9 cellular contexts compared by ENCODE assay signal in the genomic region with DNA sequence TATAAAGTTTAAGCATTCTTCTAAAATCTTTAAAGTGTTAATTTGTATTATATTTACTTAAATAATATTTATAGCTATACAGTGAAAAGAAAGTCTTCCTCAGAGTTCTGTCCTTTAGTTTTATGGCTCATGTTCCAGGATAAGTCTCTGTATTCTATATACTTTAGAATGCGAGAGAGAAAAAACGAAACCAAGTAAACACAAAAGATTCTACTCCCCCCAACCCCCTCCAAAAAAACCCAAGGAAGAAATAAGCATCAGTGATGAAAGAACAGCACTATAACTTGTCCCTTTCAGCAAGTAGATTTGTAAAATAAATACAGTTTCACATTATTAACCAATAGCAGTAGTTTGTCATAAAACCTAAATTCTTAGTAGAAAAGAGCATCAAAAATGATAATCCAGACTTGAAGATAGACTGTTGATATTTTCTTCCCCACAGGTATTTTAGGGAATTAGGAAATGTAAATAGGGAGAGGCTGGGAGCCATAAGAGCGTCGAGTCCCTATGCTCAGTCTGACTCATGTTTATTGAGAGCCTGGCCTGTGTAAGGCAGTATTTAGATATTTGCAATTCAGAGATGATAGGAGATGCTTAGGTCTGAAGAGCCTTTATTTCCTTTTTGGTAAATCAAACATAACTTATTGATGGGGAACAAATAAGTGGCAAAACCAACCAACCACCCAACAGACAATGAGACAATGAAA. TPM values are rescaled to one million over a fixed set of nuclear protein-coding genes. Genes with fewer than 3 reads are reported as not detected.
DNase-seq lines count a peak whose midpoint lies in the region; ATAC-seq and TF ChIP-seq lines count a peak whose summit lies in the region.
"Had no signal": no experiment of that assay in that cellular context is flagged by ENCODE, and none has a peak within 500 bp of the region (broad histone marks: within the 10 kb centered on the region; RNA-seq: fewer than 3 reads in every experiment).

No MANE protein-coding gene starts in this region.

- 0 out of 2 replicates have a peak overlapping the region, but pooled peaks have one; percentile 2 for H3K27ac ChIP-seq in ACC112 (ENCODE audit: low read depth, low read length)
- H3K27ac ChIP-seq in GM23338 (ENCODE audit: low read depth), result no peak overlapping the region
- no peak overlapping the region for H3K27ac ChIP-seq in mesendoderm (ENCODE audit: low read depth, low read length)

- TF ChIP-seq CTCF in GM23338 (conservative IDR thresholded peaks at IDR 0.05; ENCODE audit: low read depth in 2 of 2), result no peak

- ATAC-seq in GM23338 (peak; percentile 31; the same call in 1 of the 3 replicates), left colon (no peak)
- ATAC-seq in activated naive CD8-positive, alpha-beta T cell treated with anti-CD3 and anti-CD28 coated beads, Interleukin-2, amount 10 ng/mL, durations not matched to agents 7 days and 5 days (ENCODE audit: low read depth), result no peak

- no peaks in the 10 kb centered on the region for H3K79me2 ChIP-seq in ACC112 (ENCODE audit: control insufficient read depth, insufficient read depth, low read length, unreplicated experiment)
- H3K79me2 ChIP-seq in GM23338 (replicated peaks; ENCODE audit: insufficient read depth), result no peaks in the 10 kb centered on the region
- no peaks in the 10 kb centered on the region for H3K79me2 ChIP-seq in mesendoderm (ENCODE audit: control insufficient read depth, insufficient read depth, low read length)

- H3K18ac ChIP-seq in mesendoderm (ENCODE audit: low read length), result no peak overlapping the region

- no peak overlapping the region for H3K9ac ChIP-seq in mesendoderm (ENCODE audit: low read length)

- H2AFZ ChIP-seq in ACC112 (ENCODE audit: low read length, unreplicated experiment) (no peak overlapping the region), GM23338 (no peak overlapping the region)

- no peak overlapping the region for H2BK15ac ChIP-seq in mesendoderm (replicated peaks; ENCODE audit: low read depth)

- no peak overlapping the region for H4K5ac ChIP-seq in mesendoderm (ENCODE audit: low read length)

- H3K79me1 ChIP-seq in mesendoderm (ENCODE audit: low read length), result peaks cover 6% of the 10 kb centered on the region

- H3K4me2 ChIP-seq in GM23338 (no peak overlapping the region), mesendoderm (ENCODE audit: low read length) (no peak overlapping the region)

- H3K4me3 ChIP-seq in ACC112 (ENCODE audit: low read depth, low read length), result peak overlapping the region; percentile 46
- H3K4me3 ChIP-seq in GM23338, result no peak overlapping the region
- no peak overlapping the region for H3K4me3 ChIP-seq in mesendoderm (ENCODE audit: low read length)

- H4K8ac ChIP-seq in mesendoderm (ENCODE audit: low read depth, low read length), result no peak overlapping the region

- no peaks in the 10 kb centered on the region for H3K9me2 ChIP-seq in GM23338 (ENCODE audit: insufficient read depth)

- H2BK120ac ChIP-seq in mesendoderm (ENCODE audit: low read depth, low read length), result no peak overlapping the region

- H3K4me3 Mint-ChIP-seq in GM23338, result no peak overlapping the region
- peak overlapping the region; percentile 70 for H3K4me3 Mint-ChIP-seq in activated naive CD8-positive, alpha-beta T cell treated with anti-CD3 and anti-CD28 coated beads, Interleukin-2, amount 10 ng/mL, durations not matched to agents 7 days and 5 days

- H3K36me3 ChIP-seq in ACC112 (ENCODE audit: insufficient read depth, low read length) (no peaks in the 10 kb centered on the region), GM23338 (ENCODE audit: insufficient read depth) (no peaks in the 10 kb centered on the region), mesendoderm (ENCODE audit: control insufficient read depth, insufficient read depth, low read length) (no peaks in the 10 kb centered on the region)

- H3K4me1 ChIP-seq in ACC112 (ENCODE audit: control insufficient read depth, insufficient read depth, low read length, unreplicated experiment), result peaks cover 2% of the 10 kb centered on the region
- peaks cover 15% of the 10 kb centered on the region for H3K4me1 ChIP-seq in GM23338 (ENCODE audit: insufficient read depth)
- H3K4me1 ChIP-seq in mesendoderm (ENCODE audit: control insufficient read depth, low read depth, low read length), result peaks cover 3% of the 10 kb centered on the region

- H2AK5ac ChIP-seq in mesendoderm (ENCODE audit: low read length), result no peak overlapping the region

- H3K56ac ChIP-seq in mesendoderm (ENCODE audit: low read length), result no peak overlapping the region

- H3K36me3 Mint-ChIP-seq in GM23338 (ENCODE audit: low read depth), result no peaks in the 10 kb centered on the region
- peaks cover 9% of the 10 kb centered on the region for H3K36me3 Mint-ChIP-seq in activated naive CD8-positive, alpha-beta T cell treated with anti-CD3 and anti-CD28 coated beads, Interleukin-2, amount 10 ng/mL, durations not matched to agents 7 days and 5 days

- peak overlapping the region; percentile 47; the same call in 1 of the 2 replicates for H3K27ac Mint-ChIP-seq in GM23338
- H3K27ac Mint-ChIP-seq in activated naive CD8-positive, alpha-beta T cell treated with anti-CD3 and anti-CD28 coated beads, Interleukin-2, amount 10 ng/mL, durations not matched to agents 7 days and 5 days, result peak overlapping the region; percentile 81

- no peaks in the 10 kb centered on the region for H3K27me3 Mint-ChIP-seq in GM23338 (ENCODE audit: insufficient read depth, low read depth, poor library complexity)
- H3K27me3 Mint-ChIP-seq in activated naive CD8-positive, alpha-beta T cell treated with anti-CD3 and anti-CD28 coated beads, Interleukin-2, amount 10 ng/mL, durations not matched to agents 7 days and 5 days, result no peaks in the 10 kb centered on the region

- no peaks in the 10 kb centered on the region for H3K9me3 Mint-ChIP-seq in GM23338
- H3K9me3 Mint-ChIP-seq in activated naive CD8-positive, alpha-beta T cell treated with anti-CD3 and anti-CD28 coated beads, Interleukin-2, amount 10 ng/mL, durations not matched to agents 7 days and 5 days, result no peaks in the 10 kb centered on the region

- no peak overlapping the region for H3K4ac ChIP-seq in mesendoderm (ENCODE audit: low read depth, low read length)

- H3F3A ChIP-seq in GM23338 (replicated peaks; ENCODE audit: low read depth), result no peaks in the 10 kb centered on the region

- intact Hi-C loops in posterior cingulate gyrus (cut with DNase I), result no loop called here
- intact Hi-C loops in left colon (cut with DNase I, micrococcal nuclease), result no loop called here

- H4K20me1 ChIP-seq in GM23338 (replicated peaks; ENCODE audit: insufficient read depth), result no peaks in the 10 kb centered on the region

- no peak overlapping the region for H3K23ac ChIP-seq in mesendoderm (ENCODE audit: low read length)

- POLR2A ChIA-PET in activated naive CD8-positive, alpha-beta T cell treated with anti-CD3 and anti-CD28 coated beads, Interleukin-2, amount 10 ng/mL, durations not matched to agents 7 days and 5 days (lab: Charles Lee), result interaction anchor here (0.9 to 2.4 kb wide), 3 partner anchors 9 to 35 kb away, joined by 3 to 16 read pairs (median 4); partner anchors contain the start of gene CDC14A

- H3K27me3 ChIP-seq in ACC112 (ENCODE audit: insufficient read depth, low read length) (no peaks in the 10 kb centered on the region), GM23338 (ENCODE audit: insufficient read depth) (no peaks in the 10 kb centered on the region), mesendoderm (ENCODE audit: insufficient read depth, low read length, poor library complexity) (no peaks in the 10 kb centered on the region)

- H2BK5ac ChIP-seq in mesendoderm (ENCODE audit: low read length), result no peak overlapping the region

- H3K4me1 Mint-ChIP-seq in GM23338, result peaks cover 23% of the 10 kb centered on the region
- H3K4me1 Mint-ChIP-seq in activated naive CD8-positive, alpha-beta T cell treated with anti-CD3 and anti-CD28 coated beads, Interleukin-2, amount 10 ng/mL, durations not matched to agents 7 days and 5 days, result peaks cover 24% of the 10 kb centered on the region

- no CpG with 5 or more reads among the region's 4 CpGs for WGBS in mesendoderm (ENCODE audit: extremely low coverage, insufficient coverage, low lambda C conversion rate)

- no peak for DNase-seq in GM23338 (ENCODE audit: low spot score)
- no peak for DNase-seq in activated naive CD8-positive, alpha-beta T cell treated with anti-CD3 and anti-CD28 coated beads, Interleukin-2, amount 10 ng/mL, durations not matched to agents 7 days and 5 days
- peak; percentile 41 for DNase-seq in mesendoderm
- DNase-seq in occipital lobe (lab: John Stamatoyannopoulos, UW), result no peak
- no peak for DNase-seq in HuH-7.5 (ENCODE audit: low spot score)
- DNase-seq in posterior cingulate gyrus, result no peak
- DNase-seq in left colon, result no peak
- DNase-seq: NCI-H524 treated with DMSO at 0.1 percent for 48 hours had no signal

TF ChIP-seq in GM23338, 12 proteins besides CTCF, POLR2A, EP300 and RAD21 (continues in another document):
- TF ChIP-seq NANOG (IDR thresholded peaks at IDR 0.05; ENCODE audit: borderline replicate concordance) (no peak), JUNB (IDR thresholded peaks at IDR 0.05; ENCODE audit: unreplicated experiment) (no peak), STAT1 (IDR thresholded peaks at IDR 0.05; ENCODE audit: unreplicated experiment) (no peak)

RNA-seq across cellular contexts. Expression of gene CDC14A, which starts 35.5 kb away (rescaled TPM):
- 20.8 and 25.3 TPM in 2 replicates for total RNA-seq in GM23338 (2014; rRNA removed; shearing (Covaris generic))
- 10.5 and 11.1 TPM in 2 replicates for polyA plus RNA-seq in GM23338 (2016; fragmentation: Nextera tagmentation; extraction: Ambion mirVana)
- total RNA-seq in activated naive CD8-positive, alpha-beta T cell treated with anti-CD3 and anti-CD28 coated beads, Interleukin-2, amount 10 ng/mL, durations not matched to agents 7 days and 5 days, result 10 to 100 TPM; 39.9 to 44.9 TPM
- 9.7 TPM for polyA plus RNA-seq in mesendoderm (2013, experiment 1 of 2)
- polyA plus RNA-seq in mesendoderm (2013, experiment 2 of 2), result 8.9 TPM
- total RNA-seq in occipital lobe (5.1 TPM), left colon (10 to 100 TPM; 19.1 to 23.9 TPM)
